ENCODE assay signal across 1 cellular context in the genomic region with DNA sequence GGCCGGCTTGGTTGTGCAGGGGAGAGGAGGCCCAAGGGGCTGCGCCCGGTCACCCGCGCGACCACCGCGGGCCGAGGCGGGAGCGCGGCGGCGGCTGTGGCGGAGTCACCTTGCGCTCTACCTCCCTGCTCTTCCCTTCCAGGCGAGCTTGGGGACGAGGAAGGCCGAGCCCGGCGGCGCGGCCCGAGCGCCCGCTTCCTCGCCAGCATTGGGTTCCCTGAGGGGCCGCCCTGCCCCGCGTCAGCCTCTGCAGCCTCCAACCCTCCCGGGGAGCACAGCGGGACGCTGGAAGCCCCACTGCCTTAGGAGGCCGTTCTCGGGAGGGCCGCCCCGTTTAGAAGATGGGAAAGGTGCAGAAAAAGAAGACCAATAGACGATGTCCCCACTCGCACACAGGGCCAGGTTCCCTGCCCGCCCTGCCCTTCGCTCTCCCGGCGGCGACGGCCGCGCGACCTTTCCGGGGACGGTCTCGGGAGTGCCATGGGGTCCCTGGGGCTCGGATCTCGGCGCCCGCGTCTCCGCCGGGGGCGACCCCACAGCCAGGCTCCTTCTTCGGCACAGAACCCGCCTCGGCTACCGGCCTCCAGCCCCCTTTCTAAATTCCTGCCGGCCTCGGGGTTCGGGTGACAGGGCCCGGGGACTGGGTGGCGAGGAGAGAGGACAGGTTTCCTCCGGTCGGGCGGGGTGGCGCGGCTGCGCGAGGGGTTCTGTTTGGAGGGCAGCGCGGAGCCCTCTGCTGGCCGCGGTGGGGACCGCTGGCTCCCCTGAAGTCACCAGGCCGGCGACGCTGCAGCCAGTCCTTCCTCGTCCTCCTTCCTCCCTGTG.
TF ChIP-seq lines count a peak whose summit lies in the region.

No MANE protein-coding gene starts in this region.

TF ChIP-seq in HepG2, 621 proteins besides CTCF, POLR2A, EP300 and RAD21 (continued from another document and continues in another):
- TF ChIP-seq E2F2 (CRISPR knock-in tag; IDR thresholded peaks at IDR 0.05; ENCODE audit: borderline replicate concordance) = 0 out of 2 replicates have a peak, but pooled peaks have one; percentile 61
- peak; percentile 14; the same call in 1 of the 2 replicates for TF ChIP-seq PRDM15 (CRISPR knock-in tag; IDR thresholded peaks at IDR 0.05)
- TF ChIP-seq ZNF547 (CRISPR knock-in tag; IDR thresholded peaks at IDR 0.05) = peak; percentile 67
- TF ChIP-seq, protein P1, sequence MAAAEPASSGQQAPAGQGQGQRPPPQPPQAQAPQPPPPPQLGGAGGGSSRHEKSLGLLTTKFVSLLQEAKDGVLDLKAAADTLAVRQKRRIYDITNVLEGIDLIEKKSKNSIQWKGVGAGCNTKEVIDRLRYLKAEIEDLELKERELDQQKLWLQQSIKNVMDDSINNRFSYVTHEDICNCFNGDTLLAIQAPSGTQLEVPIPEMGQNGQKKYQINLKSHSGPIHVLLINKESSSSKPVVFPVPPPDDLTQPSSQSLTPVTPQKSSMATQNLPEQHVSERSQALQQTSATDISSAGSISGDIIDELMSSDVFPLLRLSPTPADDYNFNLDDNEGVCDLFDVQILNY (CRISPR knock-in tag; conservative IDR thresholded peaks at IDR 0.05) = no peak
- TF ChIP-seq MATR3 (CRISPR knock-in tag; IDR thresholded peaks at IDR 0.05) = no peak
- no peak; the same call in 1 of the 2 replicates for TF ChIP-seq TGIF2 (CRISPR knock-in tag; IDR thresholded peaks at IDR 0.05)
- no peak for TF ChIP-seq ZNF496 (CRISPR knock-in tag; IDR thresholded peaks at IDR 0.05; ENCODE audit: insufficient replicate concordance)
- TF ChIP-seq, protein P2, sequence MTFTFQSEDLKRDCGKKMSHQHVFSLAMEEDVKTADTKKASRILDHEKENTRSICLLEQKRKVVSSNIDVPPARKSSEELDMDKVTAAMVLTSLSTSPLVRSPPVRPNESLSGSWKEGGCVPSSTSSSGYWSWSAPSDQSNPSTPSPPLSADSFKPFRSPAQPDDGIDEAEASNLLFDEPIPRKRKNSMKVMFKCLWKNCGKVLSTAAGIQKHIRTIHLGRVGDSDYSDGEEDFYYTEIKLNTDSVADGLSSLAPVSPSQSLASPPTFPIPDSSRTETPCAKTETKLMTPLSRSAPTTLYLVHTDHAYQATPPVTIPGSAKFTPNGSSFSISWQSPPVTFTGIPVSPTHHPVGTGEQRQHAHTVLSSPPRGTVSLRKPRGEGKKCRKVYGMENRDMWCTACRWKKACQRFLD (CRISPR knock-in tag; IDR thresholded peaks at IDR 0.05; ENCODE audit: borderline replicate concordance) = peak; percentile 75
- 0 out of 2 replicates have a peak, but pooled peaks have one; percentile 31 for TF ChIP-seq ZBTB3 (CRISPR knock-in tag; IDR thresholded peaks at IDR 0.05; ENCODE audit: borderline replicate concordance, low read depth)
- no peak for TF ChIP-seq U2AF2 (IDR thresholded peaks at IDR 0.05; ENCODE audit: low read depth, low read length)
- TF ChIP-seq IKZF1 (IDR thresholded peaks at IDR 0.05) = no peak
- TF ChIP-seq, protein P3, sequence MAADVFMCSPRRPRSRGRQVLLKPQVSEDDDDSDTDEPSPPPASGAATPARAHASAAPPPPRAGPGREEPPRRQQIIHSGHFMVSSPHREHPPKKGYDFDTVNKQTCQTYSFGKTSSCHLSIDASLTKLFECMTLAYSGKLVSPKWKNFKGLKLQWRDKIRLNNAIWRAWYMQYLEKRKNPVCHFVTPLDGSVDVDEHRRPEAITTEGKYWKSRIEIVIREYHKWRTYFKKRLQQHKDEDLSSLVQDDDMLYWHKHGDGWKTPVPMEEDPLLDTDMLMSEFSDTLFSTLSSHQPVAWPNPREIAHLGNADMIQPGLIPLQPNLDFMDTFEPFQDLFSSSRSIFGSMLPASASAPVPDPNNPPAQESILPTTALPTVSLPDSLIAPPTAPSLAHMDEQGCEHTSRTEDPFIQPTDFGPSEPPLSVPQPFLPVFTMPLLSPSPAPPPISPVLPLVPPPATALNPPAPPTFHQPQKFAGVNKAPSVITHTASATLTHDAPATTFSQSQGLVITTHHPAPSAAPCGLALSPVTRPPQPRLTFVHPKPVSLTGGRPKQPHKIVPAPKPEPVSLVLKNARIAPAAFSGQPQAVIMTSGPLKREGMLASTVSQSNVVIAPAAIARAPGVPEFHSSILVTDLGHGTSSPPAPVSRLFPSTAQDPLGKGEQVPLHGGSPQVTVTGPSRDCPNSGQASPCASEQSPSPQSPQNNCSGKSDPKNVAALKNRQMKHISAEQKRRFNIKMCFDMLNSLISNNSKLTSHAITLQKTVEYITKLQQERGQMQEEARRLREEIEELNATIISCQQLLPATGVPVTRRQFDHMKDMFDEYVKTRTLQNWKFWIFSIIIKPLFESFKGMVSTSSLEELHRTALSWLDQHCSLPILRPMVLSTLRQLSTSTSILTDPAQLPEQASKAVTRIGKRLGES (CRISPR knock-in tag; IDR thresholded peaks at IDR 0.05; ENCODE audit: borderline replicate concordance) = no peak
- TF ChIP-seq ZEB1 (IDR thresholded peaks at IDR 0.05; ENCODE audit: insufficient replicate concordance, low read depth) = peak; percentile 22
- TF ChIP-seq ZNF34 (CRISPR knock-in tag; IDR thresholded peaks at IDR 0.05; ENCODE audit: borderline replicate concordance) = peak; percentile 83; the same call in 1 of the 2 replicates
- peak; percentile 54 for TF ChIP-seq KDM3A (CRISPR knock-in tag; IDR thresholded peaks at IDR 0.05; ENCODE audit: low read depth)
- TF ChIP-seq HOXD1 (CRISPR knock-in tag; IDR thresholded peaks at IDR 0.05) = peak; percentile 78; the same call in 1 of the 2 replicates
- TF ChIP-seq, protein P4, sequence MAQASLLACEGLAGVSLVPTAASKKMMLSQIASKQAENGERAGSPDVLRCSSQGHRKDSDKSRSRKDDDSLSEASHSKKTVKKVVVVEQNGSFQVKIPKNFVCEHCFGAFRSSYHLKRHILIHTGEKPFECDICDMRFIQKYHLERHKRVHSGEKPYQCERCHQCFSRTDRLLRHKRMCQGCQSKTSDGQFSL (CRISPR knock-in tag; IDR thresholded peaks at IDR 0.05) = no peak
- TF ChIP-seq, protein P5, sequence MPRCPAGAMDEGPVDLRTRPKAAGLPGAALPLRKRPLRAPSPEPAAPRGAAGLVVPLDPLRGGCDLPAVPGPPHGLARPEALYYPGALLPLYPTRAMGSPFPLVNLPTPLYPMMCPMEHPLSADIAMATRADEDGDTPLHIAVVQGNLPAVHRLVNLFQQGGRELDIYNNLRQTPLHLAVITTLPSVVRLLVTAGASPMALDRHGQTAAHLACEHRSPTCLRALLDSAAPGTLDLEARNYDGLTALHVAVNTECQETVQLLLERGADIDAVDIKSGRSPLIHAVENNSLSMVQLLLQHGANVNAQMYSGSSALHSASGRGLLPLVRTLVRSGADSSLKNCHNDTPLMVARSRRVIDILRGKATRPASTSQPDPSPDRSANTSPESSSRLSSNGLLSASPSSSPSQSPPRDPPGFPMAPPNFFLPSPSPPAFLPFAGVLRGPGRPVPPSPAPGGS (CRISPR knock-in tag; IDR thresholded peaks at IDR 0.05) = peak; percentile 68
- peak; percentile 82 for TF ChIP-seq SALL1 (CRISPR knock-in tag; IDR thresholded peaks at IDR 0.05)
- peak; percentile 49 for TF ChIP-seq HNF4A (CRISPR knock-in tag; IDR thresholded peaks at IDR 0.05)
- 0 out of 2 replicates have a peak, but pooled peaks have one; percentile 25 for TF ChIP-seq DNMT3B (CRISPR knock-in tag; conservative IDR thresholded peaks at IDR 0.05)
- no peak for TF ChIP-seq ZNF878 (CRISPR knock-in tag; IDR thresholded peaks at IDR 0.05)
- TF ChIP-seq, protein P6, sequence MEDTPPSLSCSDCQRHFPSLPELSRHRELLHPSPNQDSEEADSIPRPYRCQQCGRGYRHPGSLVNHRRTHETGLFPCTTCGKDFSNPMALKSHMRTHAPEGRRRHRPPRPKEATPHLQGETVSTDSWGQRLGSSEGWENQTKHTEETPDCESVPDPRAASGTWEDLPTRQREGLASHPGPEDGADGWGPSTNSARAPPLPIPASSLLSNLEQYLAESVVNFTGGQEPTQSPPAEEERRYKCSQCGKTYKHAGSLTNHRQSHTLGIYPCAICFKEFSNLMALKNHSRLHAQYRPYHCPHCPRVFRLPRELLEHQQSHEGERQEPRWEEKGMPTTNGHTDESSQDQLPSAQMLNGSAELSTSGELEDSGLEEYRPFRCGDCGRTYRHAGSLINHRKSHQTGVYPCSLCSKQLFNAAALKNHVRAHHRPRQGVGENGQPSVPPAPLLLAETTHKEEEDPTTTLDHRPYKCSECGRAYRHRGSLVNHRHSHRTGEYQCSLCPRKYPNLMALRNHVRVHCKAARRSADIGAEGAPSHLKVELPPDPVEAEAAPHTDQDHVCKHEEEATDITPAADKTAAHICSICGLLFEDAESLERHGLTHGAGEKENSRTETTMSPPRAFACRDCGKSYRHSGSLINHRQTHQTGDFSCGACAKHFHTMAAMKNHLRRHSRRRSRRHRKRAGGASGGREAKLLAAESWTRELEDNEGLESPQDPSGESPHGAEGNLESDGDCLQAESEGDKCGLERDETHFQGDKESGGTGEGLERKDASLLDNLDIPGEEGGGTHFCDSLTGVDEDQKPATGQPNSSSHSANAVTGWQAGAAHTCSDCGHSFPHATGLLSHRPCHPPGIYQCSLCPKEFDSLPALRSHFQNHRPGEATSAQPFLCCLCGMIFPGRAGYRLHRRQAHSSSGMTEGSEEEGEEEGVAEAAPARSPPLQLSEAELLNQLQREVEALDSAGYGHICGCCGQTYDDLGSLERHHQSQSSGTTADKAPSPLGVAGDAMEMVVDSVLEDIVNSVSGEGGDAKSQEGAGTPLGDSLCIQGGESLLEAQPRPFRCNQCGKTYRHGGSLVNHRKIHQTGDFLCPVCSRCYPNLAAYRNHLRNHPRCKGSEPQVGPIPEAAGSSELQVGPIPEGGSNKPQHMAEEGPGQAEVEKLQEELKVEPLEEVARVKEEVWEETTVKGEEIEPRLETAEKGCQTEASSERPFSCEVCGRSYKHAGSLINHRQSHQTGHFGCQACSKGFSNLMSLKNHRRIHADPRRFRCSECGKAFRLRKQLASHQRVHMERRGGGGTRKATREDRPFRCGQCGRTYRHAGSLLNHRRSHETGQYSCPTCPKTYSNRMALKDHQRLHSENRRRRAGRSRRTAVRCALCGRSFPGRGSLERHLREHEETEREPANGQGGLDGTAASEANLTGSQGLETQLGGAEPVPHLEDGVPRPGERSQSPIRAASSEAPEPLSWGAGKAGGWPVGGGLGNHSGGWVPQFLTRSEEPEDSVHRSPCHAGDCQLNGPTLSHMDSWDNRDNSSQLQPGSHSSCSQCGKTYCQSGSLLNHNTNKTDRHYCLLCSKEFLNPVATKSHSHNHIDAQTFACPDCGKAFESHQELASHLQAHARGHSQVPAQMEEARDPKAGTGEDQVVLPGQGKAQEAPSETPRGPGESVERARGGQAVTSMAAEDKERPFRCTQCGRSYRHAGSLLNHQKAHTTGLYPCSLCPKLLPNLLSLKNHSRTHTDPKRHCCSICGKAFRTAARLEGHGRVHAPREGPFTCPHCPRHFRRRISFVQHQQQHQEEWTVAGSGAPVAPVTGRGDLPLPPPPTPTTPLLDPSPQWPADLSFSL (CRISPR knock-in tag; IDR thresholded peaks at IDR 0.05) = no peak
- TF ChIP-seq SP2 (CRISPR knock-in tag; IDR thresholded peaks at IDR 0.05) = no peak
- peak; percentile 48; the same call in 1 of the 2 replicates for TF ChIP-seq ARHGAP35 (CRISPR knock-in tag; IDR thresholded peaks at IDR 0.05; ENCODE audit: borderline replicate concordance)
- TF ChIP-seq ZNF703 (CRISPR knock-in tag; IDR thresholded peaks at IDR 0.05; ENCODE audit: borderline replicate concordance) = peak; percentile 85; the same call in 1 of the 2 replicates
- TF ChIP-seq EED (CRISPR knock-in tag; IDR thresholded peaks at IDR 0.05) = no peak; the same call in none of the 2 replicates
- peak; percentile 4; the same call in 1 of the 2 replicates for TF ChIP-seq SMAD3 (CRISPR knock-in tag; IDR thresholded peaks at IDR 0.05)
- TF ChIP-seq ZFP36 (IDR thresholded peaks at IDR 0.05; ENCODE audit: borderline replicate concordance, low read depth, low read length, partially characterized antibody) = no peak
- TF ChIP-seq CENPT (CRISPR knock-in tag; IDR thresholded peaks at IDR 0.05; ENCODE audit: low read depth) = peak; percentile 77; the same call in 1 of the 2 replicates
